Comparison of ENCODE assay signal across 20 cellular contexts in the genomic region with DNA sequence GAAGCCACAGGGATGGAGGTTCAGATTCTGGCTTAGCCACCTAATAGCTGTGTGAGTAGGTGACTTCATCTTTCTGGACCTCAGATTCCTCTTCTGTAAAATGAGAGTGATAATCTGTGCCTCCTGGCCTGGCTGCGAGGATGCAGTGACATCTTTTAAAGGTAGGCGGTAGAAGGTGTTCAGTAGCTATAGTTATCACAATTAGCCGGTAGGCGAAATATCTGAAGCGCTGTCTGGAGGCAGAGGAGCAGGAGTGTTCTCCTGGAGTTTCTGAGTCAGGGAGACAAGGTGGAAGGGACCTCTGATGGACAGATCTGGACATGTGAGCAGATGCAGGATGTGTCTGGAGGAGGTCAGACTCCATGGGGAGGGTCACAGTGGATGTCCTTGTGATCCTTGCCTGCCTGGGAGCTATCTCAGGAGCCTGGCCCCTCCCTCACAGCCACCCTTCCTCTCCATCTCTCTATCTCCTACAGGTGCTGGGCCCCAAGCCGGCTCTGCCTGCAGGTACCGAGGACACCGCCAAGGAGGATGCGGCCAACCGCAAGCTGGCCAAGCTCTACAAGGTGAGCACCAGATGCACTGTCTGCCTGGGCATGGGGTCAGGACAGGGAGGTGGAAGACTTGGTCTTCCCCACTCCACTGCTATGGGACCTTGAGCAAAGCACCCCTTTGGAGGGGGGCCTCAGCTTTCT.
"Had no signal": no experiment of that assay in that cellular context is flagged by ENCODE, and none has a peak within 500 bp of the region (broad histone marks: within the 10 kb centered on the region; RNA-seq: fewer than 3 reads in every experiment).

No MANE protein-coding gene starts in this region.

- H3K9ac ChIP-seq: parathyroid adenoma had no signal

- H3K27me3 ChIP-seq: neutrophil, stomach, thyroid gland had no signal

- ATAC-seq: activated T-cell treated with anti-CD3 and anti-CD28 coated beads, Interleukin-2, amount 50 U/mL, for 72 hours had no signal

- H3K4me3 Mint-ChIP-seq: activated CD4-positive, alpha-beta T cell treated with anti-CD3 and anti-CD28 coated beads, Interleukin-2, amount 10 ng/mL, durations not matched to agents 7 days and 5 days; activated naive CD8-positive, alpha-beta T cell treated with anti-CD3 and anti-CD28 coated beads, Interleukin-2, amount 10 ng/mL, durations not matched to agents 7 days and 5 days; activated T-cell treated with anti-CD3 and anti-CD28 coated beads, Interleukin-2, amount 50 U/mL, for 72 hours; naive B cell had no signal

- DNase-seq: activated CD4-positive, alpha-beta T cell treated with anti-CD3 and anti-CD28 coated beads, Interleukin-2, amount 10 ng/mL, durations not matched to agents 7 days and 5 days; activated CD8-positive, alpha-beta memory T cell treated with anti-CD3 and anti-CD28 coated beads, Interleukin-2, amount 50 U/mL, for 48 hours; activated naive CD4-positive, alpha-beta T cell; activated naive CD8-positive, alpha-beta T cell treated with anti-CD3 and anti-CD28 coated beads, Interleukin-2, amount 10 ng/mL, durations not matched to agents 7 days and 5 days; activated T-cell treated with anti-CD3 and anti-CD28 coated beads, Interleukin-2, amount 50 U/mL, for 72 hours; anterior cingulate cortex; erythroblast; hippocampal formation; midbrain; naive B cell; retina; stimulated activated CD4-positive, alpha-beta T cell treated with anti-CD3 and anti-CD28 coated beads, Interleukin-4, amount 100 ng/mL, for 4 hours; stimulated activated CD8-positive, alpha-beta memory T cell treated with anti-CD3 and anti-CD28 coated beads, Interleukin-4, amount 100 ng/mL, for 48 hours; stomach; thyroid gland had no signal

- H3K4me1 Mint-ChIP-seq: activated CD4-positive, alpha-beta T cell treated with anti-CD3 and anti-CD28 coated beads, Interleukin-2, amount 10 ng/mL, durations not matched to agents 7 days and 5 days; activated naive CD8-positive, alpha-beta T cell treated with anti-CD3 and anti-CD28 coated beads, Interleukin-2, amount 10 ng/mL, durations not matched to agents 7 days and 5 days; naive B cell had no signal

- H3K9me3 Mint-ChIP-seq: activated CD4-positive, alpha-beta T cell treated with anti-CD3 and anti-CD28 coated beads, Interleukin-2, amount 10 ng/mL, durations not matched to agents 7 days and 5 days; activated naive CD8-positive, alpha-beta T cell treated with anti-CD3 and anti-CD28 coated beads, Interleukin-2, amount 10 ng/mL, durations not matched to agents 7 days and 5 days; activated T-cell treated with anti-CD3 and anti-CD28 coated beads, Interleukin-2, amount 50 U/mL, for 72 hours; naive B cell had no signal

- H3K4me3 ChIP-seq: lung, SK-N-MC, skin epidermis, stomach, thyroid gland had no signal

- H3K27me3 Mint-ChIP-seq: activated CD4-positive, alpha-beta T cell treated with anti-CD3 and anti-CD28 coated beads, Interleukin-2, amount 10 ng/mL, durations not matched to agents 7 days and 5 days; activated naive CD8-positive, alpha-beta T cell treated with anti-CD3 and anti-CD28 coated beads, Interleukin-2, amount 10 ng/mL, durations not matched to agents 7 days and 5 days; naive B cell had no signal

- H3K4me1 ChIP-seq: parathyroid adenoma had no signal

- H3K36me3 Mint-ChIP-seq: activated naive CD8-positive, alpha-beta T cell treated with anti-CD3 and anti-CD28 coated beads, Interleukin-2, amount 10 ng/mL, durations not matched to agents 7 days and 5 days had no signal

- H3K9me3 ChIP-seq: neutrophil, stomach, thyroid gland had no signal

- H3K27ac Mint-ChIP-seq: activated CD4-positive, alpha-beta T cell treated with anti-CD3 and anti-CD28 coated beads, Interleukin-2, amount 10 ng/mL, durations not matched to agents 7 days and 5 days; activated naive CD8-positive, alpha-beta T cell treated with anti-CD3 and anti-CD28 coated beads, Interleukin-2, amount 10 ng/mL, durations not matched to agents 7 days and 5 days; activated T-cell treated with anti-CD3 and anti-CD28 coated beads, Interleukin-2, amount 50 U/mL, for 72 hours had no signal

- H3K27ac ChIP-seq: neutrophil, parathyroid adenoma, SK-N-MC had no signal
